25 cellular contexts compared by ENCODE assay signal in the genomic region with DNA sequence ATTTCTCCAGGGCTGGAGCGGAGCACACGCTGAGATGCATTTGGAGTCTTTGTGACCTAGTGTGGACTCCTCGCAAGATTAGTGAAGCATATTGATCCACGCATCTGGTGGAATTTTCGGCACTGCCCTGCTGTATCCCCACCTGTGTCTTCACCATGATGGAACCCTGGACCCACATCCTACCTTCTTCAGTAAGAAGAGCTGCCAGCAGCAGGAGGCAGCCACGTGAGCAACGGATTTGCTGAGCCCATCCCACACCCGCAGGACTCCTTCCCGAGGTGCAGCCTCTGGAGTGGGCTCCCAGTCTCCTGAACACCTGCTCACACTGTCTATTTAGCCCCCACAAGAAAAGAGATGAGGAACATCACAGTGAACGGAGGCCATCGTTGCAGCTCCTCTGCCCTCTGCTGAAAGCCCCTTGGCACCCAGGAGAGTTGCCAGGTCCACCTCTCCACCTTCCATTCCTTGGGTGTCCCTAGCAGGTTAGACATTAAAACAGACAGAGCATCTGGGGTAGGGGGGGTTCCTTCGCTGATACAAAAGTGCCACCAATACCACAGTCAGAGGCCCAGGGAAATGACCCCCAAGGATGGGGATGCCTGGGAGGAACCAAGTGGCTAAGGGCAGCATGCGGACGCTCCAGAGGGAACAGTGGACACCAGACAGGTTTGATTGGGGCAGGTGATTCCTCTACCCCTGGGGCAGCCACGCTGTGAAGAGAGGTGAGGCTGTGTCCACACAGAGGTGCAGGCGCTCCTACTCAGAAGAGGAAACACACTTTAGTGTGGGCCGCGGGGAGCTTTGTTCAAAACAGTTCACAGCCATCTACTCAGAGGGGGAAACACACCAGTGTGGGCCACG.
"Had no signal": no experiment of that assay in that cellular context is flagged by ENCODE, and none has a peak within 500 bp of the region (broad histone marks: within the 10 kb centered on the region; RNA-seq: fewer than 3 reads in every experiment).

No MANE protein-coding gene starts in this region.

- H3K9me3 Mint-ChIP-seq: immature natural killer cell; natural killer cell treated with Interleukin-12 subunit alpha and Interleukin-12 subunit beta and Interleukin-15 and Interleukin-18, amount 100 ng/mL, for 72 hours; stimulated activated effector memory CD8-positive, alpha-beta T cell treated with anti-CD3 and anti-CD28 coated beads, Interleukin-12 subunit alpha, Interleukin-12 subunit beta, amount 100 ng/mL, for 72 hours; stimulated activated naive CD8-positive, alpha-beta T cell treated with anti-CD3 and anti-CD28 coated beads, Interleukin-15, Interleukin-2, amounts not matched to agents 100 ng/mL and 50 ng/mL, for 24 hours; type B pancreatic cell had no signal

- H3K27ac ChIP-seq: left ventricle myocardium inferior, neutrophil, ovary, prostate gland, skin epidermis, tibial nerve, uterus had no signal

- H3K27ac Mint-ChIP-seq: immature natural killer cell; naive thymus-derived CD4-positive, alpha-beta T cell; natural killer cell treated with Interleukin-12 subunit alpha and Interleukin-12 subunit beta and Interleukin-15 and Interleukin-18, amount 100 ng/mL, for 72 hours; stimulated activated effector memory CD8-positive, alpha-beta T cell treated with anti-CD3 and anti-CD28 coated beads, Interleukin-12 subunit alpha, Interleukin-12 subunit beta, amount 100 ng/mL, for 72 hours; stimulated activated naive CD8-positive, alpha-beta T cell treated with anti-CD3 and anti-CD28 coated beads, Interleukin-15, Interleukin-2, amounts not matched to agents 100 ng/mL and 50 ng/mL, for 24 hours; type B pancreatic cell had no signal

- H3K27me3 Mint-ChIP-seq: natural killer cell treated with Interleukin-12 subunit alpha and Interleukin-12 subunit beta and Interleukin-15 and Interleukin-18, amount 100 ng/mL, for 72 hours; stimulated activated naive CD8-positive, alpha-beta T cell treated with anti-CD3 and anti-CD28 coated beads, Interleukin-15, Interleukin-2, amounts not matched to agents 100 ng/mL and 50 ng/mL, for 24 hours had no signal

- DNase-seq: hypothalamus; immature natural killer cell; left ventricle myocardium inferior; mesendoderm; midbrain; mucosa of descending colon; naive thymus-derived CD4-positive, alpha-beta T cell; occipital lobe; ovary; retina; right cardiac atrium; stimulated activated CD4-positive, alpha-beta T cell treated with anti-CD3 and anti-CD28 coated beads, Interleukin-4, amount 100 ng/mL, for 24 hours; stimulated activated naive CD4-positive, alpha-beta T cell; substantia nigra; uterus had no signal

- H3K9me3 ChIP-seq: left ventricle myocardium inferior, mucosa of descending colon, neutrophil, ovary, prostate gland, tibial nerve, uterus had no signal

- H3K27me3 ChIP-seq: neutrophil, ovary, tibial nerve, uterus had no signal

- H3K36me3 ChIP-seq: left ventricle myocardium inferior, neutrophil, ovary, prostate gland, tibial nerve, uterus had no signal

- H3K4me3 ChIP-seq: left ventricle myocardium inferior, lung, mucosa of descending colon, ovary, prostate gland, skin epidermis, tibial nerve, uterus had no signal

- ATAC-seq: mucosa of descending colon; naive thymus-derived CD4-positive, alpha-beta T cell; natural killer cell treated with Interleukin-12 subunit alpha and Interleukin-12 subunit beta and Interleukin-15 and Interleukin-18, amount 100 ng/mL, for 72 hours; right cardiac atrium; sciatic nerve; stimulated activated effector memory CD8-positive, alpha-beta T cell treated with anti-CD3 and anti-CD28 coated beads, Interleukin-12 subunit alpha, Interleukin-12 subunit beta, amount 100 ng/mL, for 72 hours had no signal

- H3K4me1 ChIP-seq: left ventricle myocardium inferior, prostate gland, tibial nerve, uterus had no signal

- H3K4me1 Mint-ChIP-seq: immature natural killer cell; stimulated activated effector memory CD8-positive, alpha-beta T cell treated with anti-CD3 and anti-CD28 coated beads, Interleukin-12 subunit alpha, Interleukin-12 subunit beta, amount 100 ng/mL, for 72 hours had no signal

- H3K36me3 Mint-ChIP-seq: immature natural killer cell; naive thymus-derived CD4-positive, alpha-beta T cell; natural killer cell treated with Interleukin-12 subunit alpha and Interleukin-12 subunit beta and Interleukin-15 and Interleukin-18, amount 100 ng/mL, for 72 hours; stimulated activated effector memory CD8-positive, alpha-beta T cell treated with anti-CD3 and anti-CD28 coated beads, Interleukin-12 subunit alpha, Interleukin-12 subunit beta, amount 100 ng/mL, for 72 hours; type B pancreatic cell had no signal

- H3K4me3 Mint-ChIP-seq: immature natural killer cell; naive thymus-derived CD4-positive, alpha-beta T cell; natural killer cell treated with Interleukin-12 subunit alpha and Interleukin-12 subunit beta and Interleukin-15 and Interleukin-18, amount 100 ng/mL, for 72 hours; stimulated activated effector memory CD8-positive, alpha-beta T cell treated with anti-CD3 and anti-CD28 coated beads, Interleukin-12 subunit alpha, Interleukin-12 subunit beta, amount 100 ng/mL, for 72 hours; stimulated activated naive CD8-positive, alpha-beta T cell treated with anti-CD3 and anti-CD28 coated beads, Interleukin-15, Interleukin-2, amounts not matched to agents 100 ng/mL and 50 ng/mL, for 24 hours; type B pancreatic cell had no signal
